ENCODE assay signal across 8 cellular contexts in the genomic region with DNA sequence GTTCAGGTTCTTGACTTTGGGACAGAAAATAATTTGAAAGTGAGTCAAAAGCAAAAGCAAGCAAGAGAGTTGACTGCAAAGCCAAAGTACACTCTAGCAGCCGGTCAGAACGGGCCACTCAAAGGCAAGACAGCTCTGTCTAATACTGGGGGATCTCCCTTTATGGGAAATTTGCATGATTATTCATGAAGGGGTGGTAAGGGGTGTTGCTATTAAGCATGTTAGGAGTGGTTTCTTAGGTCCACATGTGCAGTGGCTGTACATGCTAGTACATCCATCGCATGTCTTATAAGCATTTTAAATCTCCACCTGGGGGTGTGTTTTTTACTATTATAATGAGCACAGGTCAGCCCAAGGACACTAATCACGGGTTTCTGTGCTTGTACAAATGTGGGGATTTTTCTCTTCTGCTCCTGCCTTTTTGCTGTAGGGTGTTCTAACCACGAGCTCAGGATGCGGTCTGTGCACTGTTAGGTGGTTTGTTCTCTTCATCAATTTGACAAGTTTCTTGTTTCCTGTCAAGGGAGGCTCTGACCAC.
A peak's percentile ranks its signal among the peaks of the same experiment; 100 is the strongest.
DNase-seq lines count a peak whose midpoint lies in the region; ATAC-seq and TF ChIP-seq lines count a peak whose summit lies in the region.

No MANE protein-coding gene starts in this region.

- peaks cover 49% of the 10 kb centered on the region for H3K4me1 Mint-ChIP-seq in activated T-helper 1 cell treated with anti-CD3 and anti-CD28 coated beads, Interleukin-12 subunit alpha, Interleukin-12 subunit beta, Interleukin-2, Interleukin-4 antibody, amounts not matched to agents 30 ng/mL and 10 ng/mL and 1 ng/mL, durations not matched to agents 14 hours and 24 hours and 36 hours (ENCODE audit: low read depth)

- H3K27ac ChIP-seq in heart left ventricle: peak overlapping the region in 1 of 12 donors; percentile 32

- TF ChIP-seq POLR2A in heart left ventricle (IDR thresholded peaks at IDR 0.05): no peak

- 75 to 83% (median 77%) methylated on average over 6 of the region's 6 CpGs for WGBS in heart left ventricle, 4 donors

- peaks cover 3% of the 10 kb centered on the region for H3K36me3 Mint-ChIP-seq in activated T-helper 1 cell treated with anti-CD3 and anti-CD28 coated beads, Interleukin-12 subunit alpha, Interleukin-12 subunit beta, Interleukin-2, Interleukin-4 antibody, amounts not matched to agents 30 ng/mL and 10 ng/mL and 1 ng/mL, durations not matched to agents 14 hours and 24 hours and 36 hours (ENCODE audit: low read depth)

- no peak overlapping the region for H3K27ac Mint-ChIP-seq in activated T-helper 1 cell treated with anti-CD3 and anti-CD28 coated beads, Interleukin-12 subunit alpha, Interleukin-12 subunit beta, Interleukin-2, Interleukin-4 antibody, amounts not matched to agents 30 ng/mL and 10 ng/mL and 1 ng/mL, durations not matched to agents 14 hours and 24 hours and 36 hours

- intact Hi-C loops in activated T-helper 1 cell treated with anti-CD3 and anti-CD28 coated beads, Interleukin-12 subunit alpha, Interleukin-12 subunit beta, Interleukin-2, Interleukin-4 antibody, amounts not matched to agents 30 ng/mL and 10 ng/mL and 1 ng/mL, durations not matched to agents 14 hours and 24 hours and 36 hours (cut with micrococcal nuclease): loop anchor here (1.0 to 5.0 kb wide), 5 partner anchors 11 to 510 kb away; no protein-coding TSS in a partner anchor
- intact Hi-C loops in heart left ventricle (cut with DNase I): no loop called here

- H3K27me3 Mint-ChIP-seq in activated T-helper 1 cell treated with anti-CD3 and anti-CD28 coated beads, Interleukin-12 subunit alpha, Interleukin-12 subunit beta, Interleukin-2, Interleukin-4 antibody, amounts not matched to agents 30 ng/mL and 10 ng/mL and 1 ng/mL, durations not matched to agents 14 hours and 24 hours and 36 hours (ENCODE audit: insufficient read depth): peaks cover 27% of the 10 kb centered on the region

- peak overlapping the region; percentile 38 for H3K4me3 Mint-ChIP-seq in activated T-helper 1 cell treated with anti-CD3 and anti-CD28 coated beads, Interleukin-12 subunit alpha, Interleukin-12 subunit beta, Interleukin-2, Interleukin-4 antibody, amounts not matched to agents 30 ng/mL and 10 ng/mL and 1 ng/mL, durations not matched to agents 14 hours and 24 hours and 36 hours

- H3K36me3 ChIP-seq in heart left ventricle: no peaks in the 10 kb centered on the region

- H3K27me3 ChIP-seq in heart left ventricle: peaks cover 0 to 16% (median 4%) of the 10 kb centered on the region in 9 donors

- no peak for TF ChIP-seq CTCF in heart left ventricle (IDR thresholded peaks at IDR 0.05)

- peak; percentile 69 for DNase-seq in activated T-helper 1 cell treated with anti-CD3 and anti-CD28 coated beads, Interleukin-12 subunit alpha, Interleukin-12 subunit beta, Interleukin-2, Interleukin-4 antibody, amounts not matched to agents 30 ng/mL and 10 ng/mL and 1 ng/mL, durations not matched to agents 14 hours and 24 hours and 36 hours (ENCODE audit: low spot score)
- DNase-seq in stimulated activated CD4-positive, alpha-beta T cell treated with anti-CD3 and anti-CD28 coated beads, TNF-alpha, amount 100 ng/mL, for 48 hours (ENCODE audit: low read depth in 3 of 3): peak in 2 of 3 donors; percentile 20 to 22
- DNase-seq in inferior parietal cortex (ENCODE audit: extremely low spot score): no peak
- DNase-seq in heart left ventricle: no peak
- DNase-seq in NCI-H187 (lab: John Stamatoyannopoulos, UW): no peak

- ATAC-seq in GM19351 (IDR thresholded peaks at IDR 0.05; ENCODE audit: unreplicated experiment): peak; percentile 89
- ATAC-seq in HG03442 (IDR thresholded peaks at IDR 0.05; ENCODE audit: unreplicated experiment): peak; percentile 83
- ATAC-seq in GM19023 (IDR thresholded peaks at IDR 0.05; ENCODE audit: unreplicated experiment): no peak
- no peak for ATAC-seq in heart left ventricle

- H3K9me3 ChIP-seq in heart left ventricle: peaks cover 0 to 5% (median 0%) of the 10 kb centered on the region in 12 donors

- H3K4me3 ChIP-seq in heart left ventricle: no peak overlapping the region

- peaks cover 0 to 10% (median 0%) of the 10 kb centered on the region in 12 donors for H3K4me1 ChIP-seq in heart left ventricle

- H3K9me3 Mint-ChIP-seq in activated T-helper 1 cell treated with anti-CD3 and anti-CD28 coated beads, Interleukin-12 subunit alpha, Interleukin-12 subunit beta, Interleukin-2, Interleukin-4 antibody, amounts not matched to agents 30 ng/mL and 10 ng/mL and 1 ng/mL, durations not matched to agents 14 hours and 24 hours and 36 hours: peaks cover 10% of the 10 kb centered on the region

Comparison
In these comparisons a context has a peak if more than half of its experiments do, and no peak if none do; other contexts are left out.
1. ATAC-seq: peak in GM19351 (single experiment) and HG03442 (single experiment); none in GM19023 (single experiment) and heart left ventricle (0 of 4).
2. DNase-seq: peak in activated T-helper 1 cell treated with anti-CD3 and anti-CD28 coated beads, Interleukin-12 subunit alpha, Interleukin-12 subunit beta, Interleukin-2, Interleukin-4 antibody, amounts not matched to agents 30 ng/mL and 10 ng/mL and 1 ng/mL, durations not matched to agents 14 hours and 24 hours and 36 hours (single experiment) and stimulated activated CD4-positive, alpha-beta T cell treated with anti-CD3 and anti-CD28 coated beads, TNF-alpha, amount 100 ng/mL, for 48 hours (2 of 3); none in inferior parietal cortex (single experiment), heart left ventricle (0 of 5) and NCI-H187 (0 of 2).